In the genomic region with DNA sequence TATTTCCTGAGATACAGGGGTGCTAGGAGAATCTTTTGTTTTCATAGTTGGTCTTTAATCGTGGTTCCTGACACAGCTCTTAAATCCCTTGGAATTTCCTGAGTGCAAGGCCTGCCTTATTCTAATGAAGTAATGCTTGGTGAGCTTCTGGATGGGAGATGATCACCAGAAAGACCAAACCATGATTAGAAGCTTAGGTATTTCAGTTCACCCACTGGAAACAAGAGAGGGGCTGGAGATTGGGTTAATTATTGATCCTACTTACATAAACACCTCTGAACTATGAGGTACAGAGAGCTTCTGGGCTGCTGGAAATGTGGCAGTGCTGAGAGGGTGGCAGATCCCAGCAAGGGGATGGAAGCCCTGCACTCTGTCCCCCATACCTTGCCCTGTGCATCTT, we compare ENCODE assay signal across 17 cellular contexts.
"Had no signal": no experiment of that assay in that cellular context is flagged by ENCODE, and none has a peak within 500 bp of the region (broad histone marks: within the 10 kb centered on the region; RNA-seq: fewer than 3 reads in every experiment).

No MANE protein-coding gene starts in this region.

- H3K27me3 Mint-ChIP-seq: activated naive CD8-positive, alpha-beta T cell; effector memory CD8-positive, alpha-beta T cell; stimulated activated naive B cell treated with anti-CD40 and anti-IgM and Interleukin-4, amounts not matched to agents 10 μg/mL and 1 μg/mL and 100 μg/mL, for 72 hours had no signal

- H3K4me1 Mint-ChIP-seq: naive thymus-derived CD4-positive, alpha-beta T cell; stimulated activated naive B cell treated with anti-CD40 and anti-IgM and Interleukin-4, amounts not matched to agents 10 μg/mL and 1 μg/mL and 100 μg/mL, for 72 hours had no signal

- H3K27ac Mint-ChIP-seq: activated naive CD8-positive, alpha-beta T cell; effector memory CD8-positive, alpha-beta T cell; naive thymus-derived CD4-positive, alpha-beta T cell; stimulated activated naive B cell treated with anti-CD40 and anti-IgM and Interleukin-4, amounts not matched to agents 10 μg/mL and 1 μg/mL and 100 μg/mL, for 72 hours had no signal

- H3K4me3 ChIP-seq: pancreas, sigmoid colon, spleen, thoracic aorta, upper lobe of right lung had no signal

- DNase-seq: activated CD4-positive, alpha-beta T cell treated with anti-CD3 and anti-CD28 coated beads, Interleukin-2, amount 50 U/mL, for 4 hours; activated T-cell treated with anti-CD3 and anti-CD28 coated beads for 4 hours; amniotic stem cell; effector memory CD8-positive, alpha-beta T cell; foreskin fibroblast; hippocampal formation; islet precursor cell; left ventricle myocardium superior; naive thymus-derived CD4-positive, alpha-beta T cell; pancreas; sigmoid colon; spleen; stimulated activated naive B cell treated with anti-CD40 and anti-IgM and Interleukin-4, amounts not matched to agents 10 μg/mL and 1 μg/mL and 100 μg/mL, for 72 hours; upper lobe of right lung; WERI-Rb-1 had no signal

- H3K36me3 Mint-ChIP-seq: activated naive CD8-positive, alpha-beta T cell; naive thymus-derived CD4-positive, alpha-beta T cell; stimulated activated naive B cell treated with anti-CD40 and anti-IgM and Interleukin-4, amounts not matched to agents 10 μg/mL and 1 μg/mL and 100 μg/mL, for 72 hours had no signal

- H3K4me3 Mint-ChIP-seq: activated naive CD8-positive, alpha-beta T cell; effector memory CD8-positive, alpha-beta T cell; naive thymus-derived CD4-positive, alpha-beta T cell; stimulated activated naive B cell treated with anti-CD40 and anti-IgM and Interleukin-4, amounts not matched to agents 10 μg/mL and 1 μg/mL and 100 μg/mL, for 72 hours had no signal
